Comparison of ENCODE assay signal across 20 cellular contexts in genomic region chr2:55000335-55000734, GRCh38. TPM values are rescaled to one million over a fixed set of nuclear protein-coding genes. Genes with fewer than 3 reads are reported as not detected.
A peak's percentile ranks its signal among the peaks of the same experiment; 100 is the strongest.
DNase-seq lines count a peak whose midpoint lies in the region; ATAC-seq, FAIRE-seq and TF ChIP-seq lines count a peak whose summit lies in the region.
"Had no signal": no experiment of that assay in that cellular context is flagged by ENCODE, and none has a peak within 500 bp of the region (broad histone marks: within the 10 kb centered on the region; RNA-seq: fewer than 3 reads in every experiment).

No MANE protein-coding gene starts in this region.

- H3K4me3 Mint-ChIP-seq in astrocyte (ENCODE audit: unreplicated experiment) (no peak overlapping the region), nephron progenitor cell (no peak overlapping the region)
- H3K4me3 Mint-ChIP-seq: activated CD4-positive, alpha-beta T cell treated with anti-CD3 and anti-CD28 coated beads for 36 hours; CD8-positive, alpha-beta T cell; T-helper 17 cell had no signal

- H3K4me3 ChIP-seq in astrocyte (ENCODE audit: insufficient read depth, low read depth, low read length), result no peak overlapping the region
- H3K4me3 ChIP-seq: adrenal gland, MG63, tibial artery had no signal

- peaks cover 99% of the 10 kb centered on the region for H4K20me1 ChIP-seq in astrocyte (ENCODE audit: insufficient read depth, low read length)

- no peak overlapping the region for H2AFZ ChIP-seq in astrocyte (ENCODE audit: low read depth, low read length)

- no peaks in the 10 kb centered on the region for H3K36me3 Mint-ChIP-seq in astrocyte (ENCODE audit: low read depth, unreplicated experiment)
- peaks cover 13% of the 10 kb centered on the region for H3K36me3 Mint-ChIP-seq in nephron progenitor cell (ENCODE audit: low read depth)
- H3K36me3 Mint-ChIP-seq: CD8-positive, alpha-beta T cell had no signal

- H3K36me3 ChIP-seq in astrocyte (ENCODE audit: insufficient read depth, low read length), result no peaks in the 10 kb centered on the region
- H3K36me3 ChIP-seq: adrenal gland, tibial artery had no signal

- no peak overlapping the region for H3K9ac ChIP-seq in astrocyte (ENCODE audit: low read length)

- H3K27ac ChIP-seq in astrocyte (ENCODE audit: low read depth, low read length), result no peak overlapping the region
- H3K27ac ChIP-seq: epithelial cell of prostate, tibial artery had no signal

- peak overlapping the region; percentile 36 for H3K27ac Mint-ChIP-seq in astrocyte (ENCODE audit: unreplicated experiment)
- H3K27ac Mint-ChIP-seq in nephron progenitor cell, result peak overlapping the region; percentile 11
- H3K27ac Mint-ChIP-seq: activated CD4-positive, alpha-beta T cell treated with anti-CD3 and anti-CD28 coated beads for 36 hours; CD8-positive, alpha-beta T cell; T-helper 17 cell had no signal

- H3K4me2 ChIP-seq in astrocyte (ENCODE audit: low read length), result peak overlapping the region; percentile 72

- ATAC-seq in HG02763 (IDR thresholded peaks at IDR 0.05; ENCODE audit: unreplicated experiment), result no peak
- ATAC-seq: activated CD4-positive, alpha-beta T cell treated with anti-CD3 and anti-CD28 coated beads for 36 hours; CD8-positive, alpha-beta T cell; heart left ventricle; T-helper 17 cell had no signal

- no peaks in the 10 kb centered on the region for H3K9me3 ChIP-seq in astrocyte (ENCODE audit: insufficient read depth, low read depth, low read length)
- H3K9me3 ChIP-seq: adrenal gland, heart left ventricle, MG63, tibial artery had no signal

- H3K9me3 Mint-ChIP-seq in astrocyte (ENCODE audit: unreplicated experiment) (no peaks in the 10 kb centered on the region), nephron progenitor cell (no peaks in the 10 kb centered on the region)
- H3K9me3 Mint-ChIP-seq: CD8-positive, alpha-beta T cell had no signal

- H3K27me3 ChIP-seq in astrocyte (ENCODE audit: insufficient read depth, low read length), result no peaks in the 10 kb centered on the region
- H3K27me3 ChIP-seq: adrenal gland, heart left ventricle, MG63, tibial artery had no signal

- in situ Hi-C loops in GM13977 (cut with MboI; ENCODE audit: low pct_unique_long_range_greater_than_20kb, low sequenced_read_pairs, unreplicated experiment), result no loop called here

- FAIRE-seq in astrocyte (lab: Jason Lieb, UNC), result no peak
- FAIRE-seq: GM19239 had no signal

- no peaks in the 10 kb centered on the region for H3K27me3 Mint-ChIP-seq in astrocyte (ENCODE audit: low read depth, unreplicated experiment)
- H3K27me3 Mint-ChIP-seq in nephron progenitor cell (ENCODE audit: low read depth, poor library complexity), result no peaks in the 10 kb centered on the region
- H3K27me3 Mint-ChIP-seq: activated CD4-positive, alpha-beta T cell treated with anti-CD3 and anti-CD28 coated beads for 36 hours; T-helper 17 cell had no signal

- no peak for TF ChIP-seq CTCF in astrocyte (IDR thresholded peaks at IDR 0.05; ENCODE audit: insufficient read depth, low read depth, low read length)
- no peak for TF ChIP-seq CTCF in nephron progenitor cell (IDR thresholded peaks at IDR 0.05)
- no peak for TF ChIP-seq CTCF in GM13977 (IDR thresholded peaks at IDR 0.05; ENCODE audit: extremely low read depth, insufficient read depth, missing control alignments)

- H3K4me1 ChIP-seq in astrocyte (ENCODE audit: insufficient read depth, low read length), result peaks cover 20% of the 10 kb centered on the region

- H3K4me1 Mint-ChIP-seq in astrocyte (ENCODE audit: low read depth, unreplicated experiment) (peaks cover 46% of the 10 kb centered on the region), nephron progenitor cell (peaks cover 13% of the 10 kb centered on the region)

- peaks cover 100% of the 10 kb centered on the region for H3K79me2 ChIP-seq in astrocyte (ENCODE audit: insufficient read depth, low read length)

- peak; percentile 60 for DNase-seq in CD1c-positive myeloid dendritic cell (ENCODE audit: extremely low spot score)
- DNase-seq in Kasumi-1 (lab: John Stamatoyannopoulos, UW), result peak; percentile 25
- no peak for DNase-seq in astrocyte (ENCODE audit: low read depth)
- no peak for DNase-seq in nephron progenitor cell
- DNase-seq in DMS153 (lab: John Stamatoyannopoulos, UW), result no peak
- no peak for DNase-seq in GM13977 (ENCODE audit: low spot score)
- DNase-seq: activated CD4-positive, alpha-beta T cell treated with anti-CD3 and anti-CD28 coated beads for 36 hours; activated T-cell treated with anti-CD3 and anti-CD28 coated beads, Interleukin-2, amount 50 U/mL, for 1 hour; adrenal gland; CD8-positive, alpha-beta T cell; heart left ventricle; kidney glomerular epithelial cell; MG63; stimulated activated CD4-positive, alpha-beta T cell treated with anti-CD3 and anti-CD28 coated beads, Interleukin-2, amount 100 ng/mL, for 24 hours; stimulated activated CD8-positive, alpha-beta memory T cell treated with anti-CD3 and anti-CD28 coated beads, Interleukin-4, amount 100 ng/mL, for 48 hours; T-helper 17 cell; tibial artery had no signal

RNA-seq across cellular contexts. Expression of gene RTN4, which starts 49.9 kb away (rescaled TPM):
- 509 and 541 TPM in 2 replicates for total RNA-seq in astrocyte

Comparison
In these comparisons a context has a peak if more than half of its experiments do, and no peak if none do; other contexts are left out.
1. DNase-seq: peak in CD1c-positive myeloid dendritic cell (single experiment) and Kasumi-1 (2 of 2); none in astrocyte (single experiment), nephron progenitor cell (single experiment), DMS153 (single experiment) and GM13977 (single experiment).